ENCODE assay signal across 3 cellular contexts in the genomic region with DNA sequence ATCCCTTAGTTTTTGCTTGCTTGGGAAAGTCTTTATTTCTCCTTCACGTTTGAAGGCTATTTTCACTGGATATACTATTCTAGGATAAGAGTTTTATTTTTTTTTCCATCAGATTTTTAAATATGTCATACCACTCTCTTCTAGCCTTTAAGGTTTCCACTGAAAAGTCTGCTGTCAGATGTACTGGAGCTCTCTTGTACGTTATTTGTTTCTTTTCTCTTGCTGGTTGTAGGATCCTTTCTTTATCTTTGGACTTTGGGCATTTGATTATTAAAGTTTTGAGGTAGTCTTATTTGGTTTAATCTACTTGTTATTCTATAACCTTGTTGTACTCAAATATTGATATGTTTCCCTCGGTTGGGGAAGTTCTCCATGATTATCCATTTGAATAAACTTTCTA.
"Had no signal": no experiment of that assay in that cellular context is flagged by ENCODE, and none has a peak within 500 bp of the region (broad histone marks: within the 10 kb centered on the region; RNA-seq: fewer than 3 reads in every experiment).

No MANE protein-coding gene starts in this region.

- ATAC-seq: GM12878 had no signal

- DNase-seq: GDM1, GF-D8 had no signal
